In genomic region chr12:4118601-4119156, GRCh38 we compare ENCODE assay signal across 9 cellular contexts.
DNase-seq lines count a peak whose midpoint lies in the region; ATAC-seq and TF ChIP-seq lines count a peak whose summit lies in the region.
"Had no signal": no experiment of that assay in that cellular context is flagged by ENCODE, and none has a peak within 500 bp of the region (broad histone marks: within the 10 kb centered on the region; RNA-seq: fewer than 3 reads in every experiment).

No MANE protein-coding gene starts in this region.

- peak overlapping the region; percentile 87 for H3K27ac Mint-ChIP-seq in activated T-helper 17 cell treated with anti-CD3 and anti-CD28 coated beads, Interleukin-2, amount 50 U/mL, for 72 hours

- no peak overlapping the region for H3K9ac ChIP-seq in skeletal muscle satellite cell (ENCODE audit: low read depth, low read length)

- ATAC-seq in activated CD4-positive, CD25-positive, alpha-beta regulatory T cell treated with anti-CD3 and anti-CD28 coated beads, Interleukin-2, amount 50 U/mL, for 24 hours = peak; percentile 34 to 46
- peak; percentile 5 for ATAC-seq in HG02943 (IDR thresholded peaks at IDR 0.05; ENCODE audit: low read depth, unreplicated experiment)
- peak; percentile 50 for ATAC-seq in activated T-helper 17 cell treated with anti-CD3 and anti-CD28 coated beads, Interleukin-2, amount 50 U/mL, for 72 hours (replicated peaks)
- ATAC-seq in HG03280 (IDR thresholded peaks at IDR 0.05; ENCODE audit: unreplicated experiment) = no peak

- peaks cover 14% of the 10 kb centered on the region for H3K27me3 Mint-ChIP-seq in activated T-helper 17 cell treated with anti-CD3 and anti-CD28 coated beads, Interleukin-2, amount 50 U/mL, for 72 hours

- peaks cover 39% of the 10 kb centered on the region for H3K4me1 Mint-ChIP-seq in activated T-helper 17 cell treated with anti-CD3 and anti-CD28 coated beads, Interleukin-2, amount 50 U/mL, for 72 hours

- no peaks in the 10 kb centered on the region for H3K36me3 Mint-ChIP-seq in activated T-helper 17 cell treated with anti-CD3 and anti-CD28 coated beads, Interleukin-2, amount 50 U/mL, for 72 hours (ENCODE audit: low read depth)

- TF ChIP-seq CTCF in spleen (IDR thresholded peaks at IDR 0.05 in 8 of 11, conservative IDR thresholded peaks at IDR 0.05 in 3 of 11) = no peak

- H3K4me1 ChIP-seq in skeletal muscle satellite cell (ENCODE audit: control insufficient read depth, insufficient read depth, low read length) (peaks cover 22% of the 10 kb centered on the region), spleen (peaks cover 17 to 51% (median 45%) of the 10 kb centered on the region in 6 donors)

- intact Hi-C loops in spleen (cut with DNase I; ENCODE audit: low total_unique reads) = no loop called here

- peaks cover 4% of the 10 kb centered on the region for H3K9me3 Mint-ChIP-seq in activated T-helper 17 cell treated with anti-CD3 and anti-CD28 coated beads, Interleukin-2, amount 50 U/mL, for 72 hours

- DNase-seq in activated CD4-positive, CD25-positive, alpha-beta regulatory T cell treated with anti-CD3 and anti-CD28 coated beads, Interleukin-2, amount 50 U/mL, for 72 hours = no peak
- DNase-seq in cortex of kidney (lab: John Stamatoyannopoulos, UW) (no peak), spleen (no peak)
- DNase-seq: NCI-H1092 treated with DMSO at 0.1 percent for 48 hours had no signal

- no peaks in the 10 kb centered on the region for H3K9me3 ChIP-seq in skeletal muscle satellite cell (replicated peaks; ENCODE audit: low read length)
- H3K9me3 ChIP-seq in spleen = no peaks in the 10 kb centered on the region

- H3K27me3 ChIP-seq in skeletal muscle satellite cell (ENCODE audit: control insufficient read depth, insufficient read depth, low read length) (no peaks in the 10 kb centered on the region), spleen (replicated peaks in 1 of 7) (peaks cover 0 to 21% (median 0%) of the 10 kb centered on the region in 7 donors)

- WGBS in spleen, 5 donors = 38 to 44% (median 41%) methylated on average over 6 to 7 of the region's 7 CpGs

- peak overlapping the region; percentile 15 for H3K4me2 ChIP-seq in skeletal muscle satellite cell (ENCODE audit: low read length)

- no peak overlapping the region for H3K4me3 ChIP-seq in skeletal muscle satellite cell (ENCODE audit: low read length)
- peak overlapping the region in 1 of 8 donors; percentile 33 for H3K4me3 ChIP-seq in spleen

- TF ChIP-seq POLR2A in spleen (IDR thresholded peaks at IDR 0.05) = no peak

- H3K27ac ChIP-seq in spleen = peak overlapping the region in 4 of 8 donors; percentile 19 to 67 (median 48)

- H3K36me3 ChIP-seq in skeletal muscle satellite cell (ENCODE audit: insufficient read depth, low read length) (no peaks in the 10 kb centered on the region), spleen (no peaks in the 10 kb centered on the region)

- H3K4me3 Mint-ChIP-seq in activated T-helper 17 cell treated with anti-CD3 and anti-CD28 coated beads, Interleukin-2, amount 50 U/mL, for 72 hours = peak overlapping the region; percentile 76
